8 cellular contexts compared by ENCODE assay signal in genomic region chr5:140400730-140401361, GRCh38. TPM values are rescaled to one million over a fixed set of nuclear protein-coding genes. Genes with fewer than 3 reads are reported as not detected.
DNase-seq lines count a peak whose midpoint lies in the region; ATAC-seq and TF ChIP-seq lines count a peak whose summit lies in the region.

No MANE protein-coding gene starts in this region.

- peak overlapping the region; percentile 79 to 97 (median 87) for H3K9ac ChIP-seq in BLaER1 treated with 17β-estradiol and CSF1 and Interleukin-3, amounts not matched to agents 10 nM and 100 nM
- peak overlapping the region; percentile 88 to 97 for H3K9ac ChIP-seq in colonic mucosa (ENCODE audit: low read depth in 2 of 2, low read length in 2 of 2)

- peak overlapping the region; percentile 79 to 93 (median 90) for H3K4me2 ChIP-seq in BLaER1 treated with 17β-estradiol and CSF1 and Interleukin-3, amounts not matched to agents 10 nM and 100 nM

- H4K20me1 ChIP-seq in BLaER1 treated with 17β-estradiol and CSF1 and Interleukin-3, amounts not matched to agents 10 nM and 100 nM, result peaks cover 36 to 45% (median 41%) of the 10 kb centered on the region in 11 experiments

- H3K9me3 Mint-ChIP-seq in activated CD4-positive, alpha-beta T cell treated with anti-CD3 and anti-CD28 coated beads, Interleukin-2, amount 10 ng/mL, durations not matched to agents 24 days and 14 days, result no peaks in the 10 kb centered on the region

- no peaks in the 10 kb centered on the region for H3K27me3 Mint-ChIP-seq in activated CD4-positive, alpha-beta T cell treated with anti-CD3 and anti-CD28 coated beads, Interleukin-2, amount 10 ng/mL, durations not matched to agents 24 days and 14 days

- TF ChIP-seq CTCF in colonic mucosa (IDR thresholded peaks at IDR 0.05), result no peak

- H3K4me1 ChIP-seq in BLaER1 treated with 17β-estradiol and CSF1 and Interleukin-3, amounts not matched to agents 10 nM and 100 nM, result peaks cover 31 to 41% (median 37%) of the 10 kb centered on the region in 10 experiments
- H3K4me1 ChIP-seq in colonic mucosa, result peaks cover 9% of the 10 kb centered on the region

- peaks cover 5 to 29% (median 19%) of the 10 kb centered on the region in 11 experiments; a peak in 20 of 22 replicates for H3K36me3 ChIP-seq in BLaER1 treated with 17β-estradiol and CSF1 and Interleukin-3, amounts not matched to agents 10 nM and 100 nM
- H3K36me3 ChIP-seq in colonic mucosa, result no peaks in the 10 kb centered on the region

- no peak overlapping the region for H3K4me3 Mint-ChIP-seq in activated CD4-positive, alpha-beta T cell treated with anti-CD3 and anti-CD28 coated beads, Interleukin-2, amount 10 ng/mL, durations not matched to agents 24 days and 14 days

- peak overlapping the region; percentile 42 to 93 (median 77); a peak in 21 of 22 replicates for H3K27ac ChIP-seq in BLaER1 treated with 17β-estradiol and CSF1 and Interleukin-3, amounts not matched to agents 10 nM and 100 nM
- H3K27ac ChIP-seq in colonic mucosa, result peak overlapping the region; percentile 94

- no peaks in the 10 kb centered on the region for H3K27me3 ChIP-seq in BLaER1 treated with 17β-estradiol and CSF1 and Interleukin-3, amounts not matched to agents 10 nM and 100 nM
- no peaks in the 10 kb centered on the region for H3K27me3 ChIP-seq in colonic mucosa

- DNase-seq in NCI-H524 treated with DMSO at 0.1 percent for 48 hours (lab: John Stamatoyannopoulos, UW) (peak; percentile 77), colonic mucosa (peak; percentile 97), left colon (peak; percentile 90 to 96)
- DNase-seq in activated CD4-positive, alpha-beta T cell treated with anti-CD3 and anti-CD28 coated beads, Interleukin-2, amount 10 ng/mL, durations not matched to agents 24 days and 14 days, result peak; percentile 96
- peak; percentile 57 to 76 (median 65) for DNase-seq in stimulated activated CD4-positive, alpha-beta T cell treated with anti-CD3 and anti-CD28 coated beads, Interleukin-1b, Interleukin-23, amount 100 ng/mL, for 24 hours (ENCODE audit: low read depth in 4 of 4, low spot score in 1 of 4)

- H3K27ac Mint-ChIP-seq in activated CD4-positive, alpha-beta T cell treated with anti-CD3 and anti-CD28 coated beads, Interleukin-2, amount 10 ng/mL, durations not matched to agents 24 days and 14 days, result no peak overlapping the region

- peaks cover 27% of the 10 kb centered on the region for H3K4me1 Mint-ChIP-seq in activated CD4-positive, alpha-beta T cell treated with anti-CD3 and anti-CD28 coated beads, Interleukin-2, amount 10 ng/mL, durations not matched to agents 24 days and 14 days

- intact Hi-C loops in activated CD4-positive, alpha-beta T cell treated with anti-CD3 and anti-CD28 coated beads, Interleukin-2, amount 10 ng/mL, durations not matched to agents 24 days and 14 days (cut with micrococcal nuclease), result loop anchor here (1.0 to 5.0 kb wide), 10 partner anchors 20 to 839 kb away; partner anchors contain the start of genes APBB3, HARS1, HARS2 and SLC35A4
- intact Hi-C loops in colonic mucosa (cut with DNase I) (no loop called here), left colon (cut with DNase I, micrococcal nuclease) (loop anchor here in 1 of 2 donors (5.0 kb wide), 1 partner anchor 236 kb away; the partner anchor contains the start of gene TMCO6)

- ATAC-seq in GM19328 (IDR thresholded peaks at IDR 0.05; ENCODE audit: unreplicated experiment) (peak; percentile 53), HG03460 (IDR thresholded peaks at IDR 0.05; ENCODE audit: unreplicated experiment) (peak; percentile 63), left colon (peak; percentile 75)

- H3K9me3 ChIP-seq in BLaER1 treated with 17β-estradiol and CSF1 and Interleukin-3, amounts not matched to agents 10 nM and 100 nM (replicated peaks in 1 of 11), result no peaks in the 10 kb centered on the region
- H3K9me3 ChIP-seq in colonic mucosa, result no peaks in the 10 kb centered on the region

- H3K4me3 ChIP-seq in BLaER1 treated with 17β-estradiol and CSF1 and Interleukin-3, amounts not matched to agents 10 nM and 100 nM, result peak overlapping the region; percentile 83 to 99 (median 90)
- H3K4me3 ChIP-seq in colonic mucosa, result peak overlapping the region; percentile 88

- peaks cover 14% of the 10 kb centered on the region for H3K36me3 Mint-ChIP-seq in activated CD4-positive, alpha-beta T cell treated with anti-CD3 and anti-CD28 coated beads, Interleukin-2, amount 10 ng/mL, durations not matched to agents 24 days and 14 days (ENCODE audit: low read depth)

RNA-seq across cellular contexts. Expression of gene ANKHD1, which starts 0.8 kb away (rescaled TPM):
- 118 and 121 TPM in 2 replicates for total RNA-seq in activated CD4-positive, alpha-beta T cell treated with anti-CD3 and anti-CD28 coated beads, Interleukin-2, amount 10 ng/mL, durations not matched to agents 24 days and 14 days
- total RNA-seq in colonic mucosa (100 to 1,000 TPM; 108 to 115 TPM), left colon (100 to 1,000 TPM; 118 to 140 TPM)

RNA-seq across cellular contexts. Expression of gene SLC4A9, which starts 40.9 kb away (rescaled TPM):
- not detected in 2 replicates for total RNA-seq in activated CD4-positive, alpha-beta T cell treated with anti-CD3 and anti-CD28 coated beads, Interleukin-2, amount 10 ng/mL, durations not matched to agents 24 days and 14 days
- total RNA-seq in colonic mucosa (under 1 TPM in 1 of 2 donors, not detected in 1; 0.42 TPM), left colon (under 1 TPM; 0.31 to 0.42 TPM)

RNA-seq across cellular contexts. Expression of gene HBEGF, which starts 54.4 kb away (rescaled TPM):
- 21.9 and 22.5 TPM in 2 replicates for total RNA-seq in activated CD4-positive, alpha-beta T cell treated with anti-CD3 and anti-CD28 coated beads, Interleukin-2, amount 10 ng/mL, durations not matched to agents 24 days and 14 days
- 10 to 100 TPM in 1 of 2 donors, 1 to 10 TPM in 1; 4.3 to 14.6 TPM for total RNA-seq in colonic mucosa
- total RNA-seq in left colon, result 10 to 100 TPM; 11.4 to 11.9 TPM

Comparison
In these comparisons a context has a peak if more than half of its experiments do, and no peak if none do; other contexts are left out.
1. Peak in every context shown above with its lines: DNase-seq, ATAC-seq, H3K4me3 ChIP-seq and H3K27ac ChIP-seq.